Comparison of ENCODE assay signal across 8 cellular contexts in the genomic region with DNA sequence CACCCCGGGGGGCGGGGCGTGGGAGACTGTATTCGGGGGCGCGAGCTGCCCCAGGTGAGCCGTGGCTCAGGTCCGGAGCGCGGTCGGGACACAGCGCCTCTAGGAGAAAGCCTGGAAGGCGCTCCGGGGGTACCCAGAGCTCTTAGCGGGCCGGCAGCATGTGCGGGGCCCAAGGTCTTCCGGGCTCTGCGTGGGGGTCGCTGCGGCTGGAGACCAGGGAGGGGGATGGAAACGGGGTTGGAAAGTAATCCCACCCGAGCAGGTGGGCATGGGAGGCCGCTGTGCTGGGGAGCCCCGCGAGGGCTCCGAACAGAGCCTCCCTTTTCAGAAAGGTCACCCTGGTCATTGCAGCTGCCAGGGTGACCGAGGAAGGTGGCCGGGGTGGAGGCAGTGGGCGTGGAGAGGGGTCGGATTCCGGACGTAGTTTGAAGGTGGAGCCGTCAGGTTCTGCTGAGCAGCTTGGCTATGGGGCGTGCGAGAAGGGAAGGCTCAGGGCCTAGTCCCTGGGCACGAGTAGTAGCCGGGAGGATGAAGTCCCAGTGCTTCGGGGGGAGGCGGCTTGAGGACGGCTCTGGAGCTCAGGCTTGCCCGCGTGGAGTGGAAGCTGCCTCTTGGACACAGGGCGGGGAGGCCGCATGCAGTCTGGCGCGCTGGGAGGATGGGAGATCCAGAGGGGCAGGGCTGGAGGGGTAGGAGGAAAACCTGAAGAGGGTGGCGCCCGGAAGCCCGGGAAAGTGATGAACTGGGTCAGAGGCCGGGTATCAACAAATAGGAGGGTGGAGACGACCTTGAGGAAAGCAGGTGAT. TPM values are rescaled to one million over a fixed set of nuclear protein-coding genes. Genes with fewer than 3 reads are reported as not detected.
A peak's percentile ranks its signal among the peaks of the same experiment; 100 is the strongest.
DNase-seq lines count a peak whose midpoint lies in the region; FAIRE-seq and TF ChIP-seq lines count a peak whose summit lies in the region.

SIRT5 (plus strand) TSS at position 31 of the 806 bp plus-strand sequence. CDS start 9,510 bp downstream, outside the sequence.

- peak; percentile 69 for DNase-seq in GF-D8 (lab: John Stamatoyannopoulos, UW)
- peak; percentile 74 to 88 for DNase-seq in HAP-1 (ENCODE audit: low spot score in 2 of 2)
- DNase-seq in MG63 = peak; percentile 93
- DNase-seq in SIG-M5 (lab: John Stamatoyannopoulos, UW) = peak; percentile 38
- peak; percentile 58 for DNase-seq in activated gamma-delta T cell treated with anti-CD3 and anti-CD28 coated beads, Interleukin-2, amount 50 U/mL, for 16 hours (ENCODE audit: low read depth)
- DNase-seq in frontal cortex (ENCODE audit: low spot score in 2 of 2) = peak; percentile 69 to 71
- peak; percentile 38 for DNase-seq in non-pigmented ciliary epithelial cell (ENCODE audit: low read depth)
- DNase-seq in suprapubic skin (ENCODE audit: low spot score in 2 of 2) = peak; percentile 90

- H3K4me3 ChIP-seq in HAP-1 (peak within 1 kb of the TSS; percentile 77), MG63 (peak within 1 kb of the TSS; percentile 74), suprapubic skin (peak within 1 kb of the TSS; percentile 74)

- no peak for TF ChIP-seq CTCF in suprapubic skin (IDR thresholded peaks at IDR 0.05)

- no peaks in the 10 kb centered on the region for H3K9me3 ChIP-seq in HAP-1
- H3K9me3 ChIP-seq in MG63 = peaks cover 9% of the 10 kb centered on the region; the same call in 1 of the 2 replicates
- no peaks in the 10 kb centered on the region for H3K9me3 ChIP-seq in suprapubic skin

- peak in 1 of 2 donors; percentile 47 for TF ChIP-seq POLR2A in suprapubic skin (IDR thresholded peaks at IDR 0.05)

- peak within 1 kb of the TSS; percentile 90 for H3K27ac ChIP-seq in suprapubic skin

- H3K36me3 ChIP-seq in HAP-1 (replicated peaks) (no peaks in the 10 kb centered on the region), MG63 (peaks cover 6% of the 10 kb centered on the region), suprapubic skin (no peaks in the 10 kb centered on the region)

- in situ Hi-C loops in HAP-1 (cut with MboI; ENCODE audit: low sequenced_read_pairs) = loop anchor here (25.0 kb wide), 1 partner anchor 237 kb away; the partner anchor contains the start of gene TBC1D7

- WGBS in suprapubic skin = under 1% methylated on average over 36 of the region's 52 CpGs

- H3K27me3 ChIP-seq in HAP-1 (ENCODE audit: low read depth) (no peaks in the 10 kb centered on the region), MG63 (no peaks in the 10 kb centered on the region; the same call in 1 of the 2 replicates), suprapubic skin (no peaks in the 10 kb centered on the region)

- FAIRE-seq in frontal cortex (lab: Jason Lieb, UNC) = no peak

- TF ChIP-seq EP300 in suprapubic skin (IDR thresholded peaks at IDR 0.05) = no peak

- peaks cover 8% of the 10 kb centered on the region for H3K4me1 ChIP-seq in HAP-1
- H3K4me1 ChIP-seq in suprapubic skin = peaks cover 12% of the 10 kb centered on the region

RNA-seq across cellular contexts. Expression of gene SIRT5, which starts in this region (rescaled TPM):
- 18.1 and 34.3 TPM in 2 replicates for total RNA-seq in MG63 (2014; rRNA removed; shearing (Covaris generic); ENCODE audit: low replicate concordance)
- 25.3 TPM for total RNA-seq in frontal cortex
- total RNA-seq in suprapubic skin = 10 to 100 TPM in 2 of 4 donors, 1 to 10 TPM in 2; 5.7 to 17.8 (median 8.7) TPM

Comparison
In these comparisons a context has a peak if more than half of its experiments do, and no peak if none do; other contexts are left out.
1. Peak in every context shown above with its lines: DNase-seq, H3K4me3 ChIP-seq and H3K27ac ChIP-seq.
2. DNase-seq: peak in every context shown above with its lines; median percentile 93 in MG63; 90 in suprapubic skin; 81 in HAP-1; 70 in frontal cortex; 69 in GF-D8; 58 in activated gamma-delta T cell treated with anti-CD3 and anti-CD28 coated beads, Interleukin-2, amount 50 U/mL, for 16 hours; 38 in SIG-M5; 38 in non-pigmented ciliary epithelial cell.